Comparison of ENCODE assay signal across 18 cellular contexts in the genomic region with DNA sequence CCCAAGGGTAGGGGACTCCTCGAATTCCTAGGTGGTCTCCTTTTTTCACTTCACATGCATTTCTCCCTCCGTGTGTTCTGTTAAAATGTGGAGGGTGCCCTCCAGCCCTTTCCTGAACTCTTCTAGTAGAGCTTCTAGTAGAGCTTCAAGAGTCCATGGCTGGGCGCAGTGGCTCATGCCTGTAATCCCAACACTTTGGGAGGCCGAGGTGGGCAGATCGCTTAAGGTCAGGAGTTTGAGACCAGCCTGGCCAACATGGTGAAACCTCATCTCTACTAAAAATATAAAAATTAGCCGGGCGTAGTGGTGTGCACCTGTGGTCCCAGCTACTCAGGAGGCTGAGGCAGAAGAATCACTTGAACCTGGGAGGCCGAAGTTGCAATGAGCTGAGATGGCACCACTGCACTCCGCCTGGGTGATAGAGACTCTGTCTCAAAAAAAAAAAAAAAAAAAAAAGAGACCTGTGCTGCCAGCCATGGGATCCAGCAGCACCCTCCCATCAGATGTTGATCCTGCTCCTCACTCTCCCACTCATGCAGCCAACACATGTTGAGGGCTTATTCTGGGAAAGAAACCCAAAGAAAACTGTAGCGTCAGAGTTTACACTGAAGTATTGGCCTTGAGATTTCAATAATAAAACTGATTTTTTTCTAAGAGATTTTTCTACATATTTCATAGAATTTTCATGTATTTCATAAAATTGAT. TPM values are rescaled to one million over a fixed set of nuclear protein-coding genes. Genes with fewer than 3 reads are reported as not detected.
DNase-seq lines count a peak whose midpoint lies in the region; ATAC-seq, FAIRE-seq and TF ChIP-seq lines count a peak whose summit lies in the region.
"Not testable (repeated sequence)": the region's sequence is repeated elsewhere in the genome, so short reads cannot be mapped to it uniquely, and the experiment has no call there.
"Had no signal": no experiment of that assay in that cellular context is flagged by ENCODE, and none has a peak within 500 bp of the region (broad histone marks: within the 10 kb centered on the region; RNA-seq: fewer than 3 reads in every experiment).

No MANE protein-coding gene starts in this region.

- peaks cover 38 to 80% (median 55%) of the 10 kb centered on the region in 4 donors for H3K4me1 Mint-ChIP-seq in CD4-positive, alpha-beta memory T cell
- peaks cover 53% of the 10 kb centered on the region for H3K4me1 Mint-ChIP-seq in T-helper 1 cell treated with Interleukin-12 subunit alpha and Interleukin-12 subunit beta and Interleukin-4 antibody, amounts not matched to agents 30 μg/mL and 1 μg/mL, for 36 hours (ENCODE audit: low read depth)
- peaks cover 62% of the 10 kb centered on the region for H3K4me1 Mint-ChIP-seq in activated CD4-positive, alpha-beta memory T cell treated with anti-CD3 and anti-CD28 coated beads for 36 hours (ENCODE audit: low read depth)
- H3K4me1 Mint-ChIP-seq in activated T-helper 1 cell treated with anti-CD3 and anti-CD28 coated beads, Interleukin-12 subunit alpha, Interleukin-12 subunit beta, Interleukin-2, Interleukin-4 antibody, amounts not matched to agents 30 ng/mL and 10 ng/mL and 1 ng/mL, durations not matched to agents 14 hours and 24 hours and 36 hours (ENCODE audit: low read depth), result peaks cover 70% of the 10 kb centered on the region
- H3K4me1 Mint-ChIP-seq in naive thymus-derived CD8-positive, alpha-beta T cell, result peaks cover 35 to 92% (median 84%) of the 10 kb centered on the region in 4 donors

- ATAC-seq in activated naive CD4-positive, alpha-beta T cell treated with anti-CD3 and anti-CD28 coated beads, Interleukin-2, amount 50 U/mL, for 72 hours; naive thymus-derived CD8-positive, alpha-beta T cell: not testable (repeated sequence)

- not testable (repeated sequence) for DNase-seq in CD4-positive, alpha-beta memory T cell; activated CD4-positive, alpha-beta memory T cell treated with anti-CD3 and anti-CD28 coated beads for 36 hours; activated T-helper 1 cell treated with anti-CD3 and anti-CD28 coated beads, Interleukin-12 subunit alpha, Interleukin-12 subunit beta, Interleukin-2, Interleukin-4 antibody, amounts not matched to agents 30 ng/mL and 10 ng/mL and 1 ng/mL, durations not matched to agents 14 hours and 24 hours and 36 hours (ENCODE audit: low spot score); activated naive CD4-positive, alpha-beta T cell treated with anti-CD3 and anti-CD28 coated beads, Interleukin-2, amount 50 U/mL, for 72 hours (ENCODE audit: low spot score in 2 of 2); H1 (ENCODE audit: low read depth in 1 of 2, low spot score in 2 of 2); naive thymus-derived CD8-positive, alpha-beta T cell
- DNase-seq in thyroid gland, result peak; percentile 68 to 74

- not testable (repeated sequence) for TF ChIP-seq EP300 in H1 (IDR thresholded peaks at IDR 0.05; ENCODE audit: borderline replicate concordance in 1 of 2, low read depth in 2 of 2, low read length in 2 of 2)

- not testable (repeated sequence) for H3K4ac ChIP-seq in H1 (replicated peaks; ENCODE audit: insufficient read length, low read depth, low read length)

- H3K9me3 Mint-ChIP-seq in CD4-positive, alpha-beta memory T cell; T-helper 1 cell treated with Interleukin-12 subunit alpha and Interleukin-12 subunit beta and Interleukin-4 antibody, amounts not matched to agents 30 μg/mL and 1 μg/mL, for 36 hours; activated CD4-positive, alpha-beta memory T cell treated with anti-CD3 and anti-CD28 coated beads for 36 hours; activated T-helper 1 cell treated with anti-CD3 and anti-CD28 coated beads, Interleukin-12 subunit alpha, Interleukin-12 subunit beta, Interleukin-2, Interleukin-4 antibody, amounts not matched to agents 30 ng/mL and 10 ng/mL and 1 ng/mL, durations not matched to agents 14 hours and 24 hours and 36 hours; activated naive CD4-positive, alpha-beta T cell treated with anti-CD3 and anti-CD28 coated beads, Interleukin-2, amount 50 U/mL, for 72 hours; naive thymus-derived CD8-positive, alpha-beta T cell: not testable (repeated sequence)

- H3K4me3 ChIP-seq in CD4-positive, alpha-beta memory T cell (ENCODE audit: low read length in 2 of 2); H1 (ENCODE audit: extremely low read depth in 1 of 4, insufficient read depth in 2 of 4, low read depth in 3 of 4, low read length in 4 of 4); thyroid gland (replicated peaks in 1 of 3): not testable (repeated sequence)

- not testable (repeated sequence) for H2BK120ac ChIP-seq in H1 (replicated peaks; ENCODE audit: low read depth, low read length)

- H3K27ac ChIP-seq in CD4-positive, alpha-beta memory T cell (ENCODE audit: low read depth, low read length); H1 (ENCODE audit: low read depth, low read length): not testable (repeated sequence)
- H3K27ac ChIP-seq in thyroid gland, result peak overlapping the region; percentile 11 to 85 (median 66)

- H2AK5ac ChIP-seq in H1 (ENCODE audit: low read depth, low read length), result not testable (repeated sequence)

- not testable (repeated sequence) for H3K14ac ChIP-seq in H1 (ENCODE audit: insufficient read length)

- not testable (repeated sequence) for H3K23ac ChIP-seq in H1 (ENCODE audit: insufficient read length)

- not testable (repeated sequence) for H2AFZ ChIP-seq in H1 (ENCODE audit: low read length)

- not testable (repeated sequence) for TF ChIP-seq CTCF in H1 (IDR thresholded peaks at IDR 0.05; ENCODE audit: control extremely low read depth in 1 of 3, insufficient read depth in 1 of 3, low read depth in 1 of 3, low read length in 3 of 3); thyroid gland (IDR thresholded peaks at IDR 0.05)

- not testable (repeated sequence) for H2BK12ac ChIP-seq in H1 (ENCODE audit: low read depth, low read length)

- intact Hi-C loops in CD4-positive, alpha-beta memory T cell (cut with micrococcal nuclease); activated CD4-positive, alpha-beta memory T cell treated with anti-CD3 and anti-CD28 coated beads for 36 hours (cut with micrococcal nuclease); activated T-helper 1 cell treated with anti-CD3 and anti-CD28 coated beads, Interleukin-12 subunit alpha, Interleukin-12 subunit beta, Interleukin-2, Interleukin-4 antibody, amounts not matched to agents 30 ng/mL and 10 ng/mL and 1 ng/mL, durations not matched to agents 14 hours and 24 hours and 36 hours (cut with micrococcal nuclease); thyroid gland (cut with DNase I): not testable (repeated sequence)

- not testable (repeated sequence) for H3K79me1 ChIP-seq in H1 (ENCODE audit: low read depth, low read length)

- peak overlapping the region in 4 of 7 donors; percentile 2 to 65 (median 46) for H3K27ac Mint-ChIP-seq in CD4-positive, alpha-beta memory T cell
- H3K27ac Mint-ChIP-seq in T-helper 1 cell treated with Interleukin-12 subunit alpha and Interleukin-12 subunit beta and Interleukin-4 antibody, amounts not matched to agents 30 μg/mL and 1 μg/mL, for 36 hours, result peak overlapping the region; percentile 52
- H3K27ac Mint-ChIP-seq in activated CD4-positive, alpha-beta memory T cell treated with anti-CD3 and anti-CD28 coated beads for 36 hours, result peak overlapping the region; percentile 62
- H3K27ac Mint-ChIP-seq in activated T-helper 1 cell treated with anti-CD3 and anti-CD28 coated beads, Interleukin-12 subunit alpha, Interleukin-12 subunit beta, Interleukin-2, Interleukin-4 antibody, amounts not matched to agents 30 ng/mL and 10 ng/mL and 1 ng/mL, durations not matched to agents 14 hours and 24 hours and 36 hours, result peak overlapping the region; percentile 67
- H3K27ac Mint-ChIP-seq in activated naive CD4-positive, alpha-beta T cell treated with anti-CD3 and anti-CD28 coated beads, Interleukin-2, amount 50 U/mL, for 72 hours, result peak overlapping the region; percentile 96 to 99
- H3K27ac Mint-ChIP-seq in naive thymus-derived CD8-positive, alpha-beta T cell, result peak overlapping the region; percentile 52 to 97 (median 81)

- POLR2A ChIA-PET in CD4-positive, alpha-beta memory T cell (lab: Charles Lee; ENCODE audit: partially characterized antibody), result interaction anchor here (7.1 kb wide), 1 partner anchor 10 kb away, joined by 34 read pairs; the partner anchor contains the start of gene RAB43
- POLR2A ChIA-PET in activated CD4-positive, alpha-beta memory T cell treated with anti-CD3 and anti-CD28 coated beads for 36 hours (lab: Charles Lee), result not testable (repeated sequence)
- POLR2A ChIA-PET in H1 (lab: Charles Lee; ENCODE audit: partially characterized antibody), result interaction anchor here (1.2 to 1.5 kb wide), 3 partner anchors 9 to 11 kb away, joined by 3 to 4 read pairs (median 4); partner anchors contain the start of gene RAB43
- POLR2A ChIA-PET in naive thymus-derived CD8-positive, alpha-beta T cell (lab: Charles Lee), result interaction anchor here (0.6 to 7.2 kb wide), 6 partner anchors 9 to 630 kb away, joined by 3 to 140 read pairs (median 5); partner anchors contain the start of gene RAB43

- H3K36me3 ChIP-seq in CD4-positive, alpha-beta memory T cell (ENCODE audit: insufficient read depth, low read length), result peaks cover 31% of the 10 kb centered on the region
- not testable (repeated sequence) for H3K36me3 ChIP-seq in H1 (ENCODE audit: control insufficient read depth in 2 of 4, insufficient read depth in 4 of 4, low read length in 3 of 4); thyroid gland

- H3K9ac ChIP-seq in H1 (replicated peaks in 1 of 4; ENCODE audit: extremely low read depth in 1 of 4, low read depth in 3 of 4, low read length in 3 of 4), result not testable (repeated sequence)

- TF ChIP-seq POLR2A in H1 (IDR thresholded peaks at IDR 0.05; ENCODE audit: control extremely low read depth in 1 of 2, low read depth in 2 of 2, low read length in 2 of 2); thyroid gland (IDR thresholded peaks at IDR 0.05): not testable (repeated sequence)

- peaks cover 0 to 27% of the 10 kb centered on the region in 2 experiments; a peak in 2 of 4 replicates for H3K79me2 ChIP-seq in H1 (ENCODE audit: control insufficient read depth in 1 of 2, insufficient read depth in 2 of 2, low read length in 2 of 2)

- not testable (repeated sequence) for H3K4me3 Mint-ChIP-seq in CD4-positive, alpha-beta memory T cell; T-helper 1 cell treated with Interleukin-12 subunit alpha and Interleukin-12 subunit beta and Interleukin-4 antibody, amounts not matched to agents 30 μg/mL and 1 μg/mL, for 36 hours; activated CD4-positive, alpha-beta memory T cell treated with anti-CD3 and anti-CD28 coated beads for 36 hours; activated T-helper 1 cell treated with anti-CD3 and anti-CD28 coated beads, Interleukin-12 subunit alpha, Interleukin-12 subunit beta, Interleukin-2, Interleukin-4 antibody, amounts not matched to agents 30 ng/mL and 10 ng/mL and 1 ng/mL, durations not matched to agents 14 hours and 24 hours and 36 hours
- peak overlapping the region in 8 of 10 donors; percentile 22 to 70 (median 51) for H3K4me3 Mint-ChIP-seq in naive thymus-derived CD8-positive, alpha-beta T cell

- not testable (repeated sequence) for H4K20me1 ChIP-seq in H1 (replicated peaks in 1 of 2; ENCODE audit: control insufficient read depth in 1 of 2, insufficient read depth in 2 of 2, low read length in 2 of 2)

- H3K27me3 Mint-ChIP-seq in CD4-positive, alpha-beta memory T cell; T-helper 1 cell treated with Interleukin-12 subunit alpha and Interleukin-12 subunit beta and Interleukin-4 antibody, amounts not matched to agents 30 μg/mL and 1 μg/mL, for 36 hours (ENCODE audit: low read depth); activated CD4-positive, alpha-beta memory T cell treated with anti-CD3 and anti-CD28 coated beads for 36 hours; activated T-helper 1 cell treated with anti-CD3 and anti-CD28 coated beads, Interleukin-12 subunit alpha, Interleukin-12 subunit beta, Interleukin-2, Interleukin-4 antibody, amounts not matched to agents 30 ng/mL and 10 ng/mL and 1 ng/mL, durations not matched to agents 14 hours and 24 hours and 36 hours (ENCODE audit: insufficient read depth); naive thymus-derived CD8-positive, alpha-beta T cell: not testable (repeated sequence)

- H4K91ac ChIP-seq in H1 (replicated peaks; ENCODE audit: insufficient read length, low read length), result not testable (repeated sequence)

- not testable (repeated sequence) for H3K23me2 ChIP-seq in H1 (ENCODE audit: low read depth, low read length)

- H3K4me2 ChIP-seq in H1 (ENCODE audit: insufficient read depth in 1 of 2, low read depth in 2 of 2, low read length in 2 of 2), result not testable (repeated sequence)

- not testable (repeated sequence) for H3K56ac ChIP-seq in H1 (replicated peaks; ENCODE audit: insufficient read length, low read depth, low read length)

- H2BK20ac ChIP-seq in H1 (ENCODE audit: low read length), result not testable (repeated sequence)

- not testable (repeated sequence) for H3K27me3 ChIP-seq in CD4-positive, alpha-beta memory T cell (ENCODE audit: insufficient read depth, low read length); H1 (replicated peaks in 1 of 4; ENCODE audit: control insufficient read depth in 3 of 4, extremely low read depth in 1 of 4, insufficient read depth in 3 of 4, low read length in 3 of 4); thyroid gland

- FAIRE-seq in H1 (lab: Jason Lieb, UNC), result not testable (repeated sequence)

- TF ChIP-seq RAD21 in H1 (IDR thresholded peaks at IDR 0.05 in 1 of 2, conservative IDR thresholded peaks at IDR 0.05 in 1 of 2; ENCODE audit: low read depth in 2 of 2, low read length in 2 of 2), result not testable (repeated sequence)

- H4K8ac ChIP-seq in H1 (ENCODE audit: extremely low read depth, insufficient read depth, low read length), result peak overlapping the region; percentile 12; the same call in 1 of the 2 replicates

- not testable (repeated sequence) for H3K9me3 ChIP-seq in CD4-positive, alpha-beta memory T cell (ENCODE audit: control insufficient read depth in 1 of 2, low read length in 2 of 2); H1 (ENCODE audit: insufficient read depth in 2 of 2, low read depth in 1 of 2, low read length in 1 of 2); thyroid gland

- not testable (repeated sequence) for H2BK15ac ChIP-seq in H1 (ENCODE audit: low read length)

- H3K36me3 Mint-ChIP-seq in CD4-positive, alpha-beta memory T cell, result peaks cover 31 to 56% of the 10 kb centered on the region in 2 donors
- H3K36me3 Mint-ChIP-seq in T-helper 1 cell treated with Interleukin-12 subunit alpha and Interleukin-12 subunit beta and Interleukin-4 antibody, amounts not matched to agents 30 μg/mL and 1 μg/mL, for 36 hours (ENCODE audit: low read depth), result peaks cover 50% of the 10 kb centered on the region
- H3K36me3 Mint-ChIP-seq in activated CD4-positive, alpha-beta memory T cell treated with anti-CD3 and anti-CD28 coated beads for 36 hours, result peaks cover 35% of the 10 kb centered on the region
- H3K36me3 Mint-ChIP-seq in activated T-helper 1 cell treated with anti-CD3 and anti-CD28 coated beads, Interleukin-12 subunit alpha, Interleukin-12 subunit beta, Interleukin-2, Interleukin-4 antibody, amounts not matched to agents 30 ng/mL and 10 ng/mL and 1 ng/mL, durations not matched to agents 14 hours and 24 hours and 36 hours (ENCODE audit: low read depth), result peaks cover 54% of the 10 kb centered on the region
- peaks cover 25 to 62% of the 10 kb centered on the region in 2 donors for H3K36me3 Mint-ChIP-seq in activated naive CD4-positive, alpha-beta T cell treated with anti-CD3 and anti-CD28 coated beads, Interleukin-2, amount 50 U/mL, for 72 hours
- H3K36me3 Mint-ChIP-seq in naive thymus-derived CD8-positive, alpha-beta T cell, result peaks cover 4 to 85% (median 16%) of the 10 kb centered on the region in 3 donors

- CTCF ChIA-PET in CD4-positive, alpha-beta memory T cell (lab: Charles Lee; ENCODE audit: partially characterized antibody), result interaction anchor here (1.4 kb wide), 1 partner anchor 58 kb away, joined by 4 read pairs; no protein-coding TSS in a partner anchor
- CTCF ChIA-PET in activated CD4-positive, alpha-beta memory T cell treated with anti-CD3 and anti-CD28 coated beads for 36 hours (lab: Charles Lee), result not testable (repeated sequence)
- CTCF ChIA-PET in H1 (lab: Charles Lee; ENCODE audit: partially characterized antibody), result interaction anchor here (0.7 kb wide), 1 partner anchor 466 kb away, joined by 3 read pairs; no protein-coding TSS in a partner anchor

- WGBS in H1 (ENCODE audit: extremely low coverage in 1 of 2, insufficient coverage in 1 of 2, insufficient read length in 1 of 2, insufficient replicate concordance in 2 of 2, low coverage in 1 of 2, low lambda C conversion rate in 2 of 2, missing lambda C conversion rate in 1 of 2), 2 experiments, result 92% methylated on average over 10 of the region's 10 CpGs; no CpG with 5 or more reads in 1 of the 2 experiments
- 84% methylated on average over 10 of the region's 10 CpGs for WGBS in thyroid gland, 2 donors

- H2BK5ac ChIP-seq in H1 (ENCODE audit: low read depth, low read length), result not testable (repeated sequence)

- H4K5ac ChIP-seq in H1 (ENCODE audit: insufficient read length, low read depth, low read length), result not testable (repeated sequence)

- H3K18ac ChIP-seq in H1 (ENCODE audit: extremely low read depth, low read length), result not testable (repeated sequence)

- H3K4me1 ChIP-seq in CD4-positive, alpha-beta memory T cell (ENCODE audit: insufficient read depth, low read length), result peaks cover 58% of the 10 kb centered on the region
- not testable (repeated sequence) for H3K4me1 ChIP-seq in H1 (replicated peaks in 1 of 4; ENCODE audit: control insufficient read depth in 3 of 4, insufficient read depth in 4 of 4, low read length in 3 of 4)
- peaks cover 21 to 71% of the 10 kb centered on the region in 2 donors for H3K4me1 ChIP-seq in thyroid gland

RNA-seq across cellular contexts. Expression of gene RAB43, which starts 10.4 kb away (rescaled TPM):
- total RNA-seq in CD4-positive, alpha-beta memory T cell, result 10 to 100 TPM; 64.5 to 68.4 TPM
- 10 to 100 TPM; 11.3 to 16.2 TPM for polyA plus RNA-seq in CD4-positive, alpha-beta memory T cell
- total RNA-seq in activated CD4-positive, alpha-beta memory T cell treated with anti-CD3 and anti-CD28 coated beads for 36 hours, result 10 to 100 TPM; 45.7 to 49.7 TPM
- 46.8 and 47.6 TPM in 2 replicates for total RNA-seq in activated T-helper 1 cell treated with anti-CD3 and anti-CD28 coated beads, Interleukin-12 subunit alpha, Interleukin-12 subunit beta, Interleukin-2, Interleukin-4 antibody, amounts not matched to agents 30 ng/mL and 10 ng/mL and 1 ng/mL, durations not matched to agents 14 hours and 24 hours and 36 hours
- total RNA-seq in activated naive CD4-positive, alpha-beta T cell treated with anti-CD3 and anti-CD28 coated beads, Interleukin-2, amount 50 U/mL, for 72 hours, result 10 to 100 TPM; 57.4 to 64.1 TPM
- total RNA-seq in H1 (2021; fragmentation: NEBNext Ultra II Directional; extraction: Animal tissue kit (Norgen Biotek cat#: 25700)), result 18.7 and 19.4 TPM in 2 replicates
- polyA plus RNA-seq in H1 (2011; rRNA removed), result 13.1 and 18.7 TPM in 2 replicates
- polyA plus RNA-seq in H1 (2011; cell fraction: cytosol; rRNA removed), result 12.7 TPM
- polyA plus RNA-seq in H1 (2011; cell fraction: nucleus; rRNA removed), result 25.4 TPM
- 10.6 to 13.7 TPM (median 13.1 TPM) in 4 replicates for polyA plus RNA-seq in H1 (2012, experiment 1 of 2)
- polyA plus RNA-seq in H1 (2012, experiment 2 of 2), result 14.1 TPM
- 11.8 TPM for polyA plus RNA-seq in H1 (2013, experiment 1 of 2)
- polyA plus RNA-seq in H1 (2013, experiment 2 of 2), result 12.4 TPM
- polyA minus RNA-seq in H1 (2011; rRNA and poly(A)+ RNA removed), result 10.3 and 10.9 TPM in 2 replicates
- polyA minus RNA-seq in H1 (2011; cell fraction: cytosol; rRNA and poly(A)+ RNA removed), result 9.8 TPM
- polyA minus RNA-seq in H1 (2011; cell fraction: nucleus; rRNA and poly(A)+ RNA removed), result 11.4 TPM
- total RNA-seq in naive thymus-derived CD8-positive, alpha-beta T cell, result 100 to 1,000 TPM; 122 to 130 TPM
- 10 to 100 TPM; 15.7 to 43.1 (median 27.5) TPM for polyA plus RNA-seq in naive thymus-derived CD8-positive, alpha-beta T cell
- 10 to 100 TPM; 22.8 to 34.4 (median 26.1) TPM for total RNA-seq in thyroid gland

RNA-seq across cellular contexts. Expression of gene ISY1, which starts 49.6 kb away (rescaled TPM):
- 10 to 100 TPM; 29.5 to 34.3 TPM for total RNA-seq in CD4-positive, alpha-beta memory T cell
- 100 to 1,000 TPM in 1 of 2 donors, 10 to 100 TPM in 1; 98.7 to 104 TPM for polyA plus RNA-seq in CD4-positive, alpha-beta memory T cell
- total RNA-seq in activated CD4-positive, alpha-beta memory T cell treated with anti-CD3 and anti-CD28 coated beads for 36 hours, result 10 to 100 TPM; 60.7 to 61.7 TPM
- total RNA-seq in activated T-helper 1 cell treated with anti-CD3 and anti-CD28 coated beads, Interleukin-12 subunit alpha, Interleukin-12 subunit beta, Interleukin-2, Interleukin-4 antibody, amounts not matched to agents 30 ng/mL and 10 ng/mL and 1 ng/mL, durations not matched to agents 14 hours and 24 hours and 36 hours, result 72.3 and 75.4 TPM in 2 replicates
- 10 to 100 TPM; 69.9 to 84.0 TPM for total RNA-seq in activated naive CD4-positive, alpha-beta T cell treated with anti-CD3 and anti-CD28 coated beads, Interleukin-2, amount 50 U/mL, for 72 hours
- 16.6 and 21.8 TPM in 2 replicates for total RNA-seq in H1 (2021; fragmentation: NEBNext Ultra II Directional; extraction: Animal tissue kit (Norgen Biotek cat#: 25700))
- 27.8 and 38.7 TPM in 2 replicates for polyA plus RNA-seq in H1 (2011; rRNA removed)
- polyA plus RNA-seq in H1 (2011; cell fraction: cytosol; rRNA removed), result 18.8 TPM
- 8.4 TPM for polyA plus RNA-seq in H1 (2011; cell fraction: nucleus; rRNA removed)
- 18.6 to 24.4 TPM (median 21.2 TPM) in 4 replicates for polyA plus RNA-seq in H1 (2012, experiment 1 of 2)
- 7.8 TPM for polyA plus RNA-seq in H1 (2012, experiment 2 of 2)
- polyA plus RNA-seq in H1 (2013, experiment 1 of 2), result 9.6 TPM
- 9.7 TPM for polyA plus RNA-seq in H1 (2013, experiment 2 of 2)
- polyA minus RNA-seq in H1 (2011; rRNA and poly(A)+ RNA removed), result 4.9 and 9.5 TPM in 2 replicates
- 16.7 TPM for polyA minus RNA-seq in H1 (2011; cell fraction: cytosol; rRNA and poly(A)+ RNA removed)
- polyA minus RNA-seq in H1 (2011; cell fraction: nucleus; rRNA and poly(A)+ RNA removed), result 5.3 TPM
- total RNA-seq in naive thymus-derived CD8-positive, alpha-beta T cell, result 10 to 100 TPM; 47.1 to 47.2 TPM
- 100 to 1,000 TPM; 101 to 119 (median 107) TPM for polyA plus RNA-seq in naive thymus-derived CD8-positive, alpha-beta T cell
- 10 to 100 TPM; 15.8 to 31.8 (median 20.2) TPM for total RNA-seq in thyroid gland

RNA-seq across cellular contexts. Expression of gene GP9, which starts 50.6 kb away (rescaled TPM):
- not detected for total RNA-seq in CD4-positive, alpha-beta memory T cell
- polyA plus RNA-seq in CD4-positive, alpha-beta memory T cell, result not detected
- not detected for total RNA-seq in activated CD4-positive, alpha-beta memory T cell treated with anti-CD3 and anti-CD28 coated beads for 36 hours
- total RNA-seq in activated T-helper 1 cell treated with anti-CD3 and anti-CD28 coated beads, Interleukin-12 subunit alpha, Interleukin-12 subunit beta, Interleukin-2, Interleukin-4 antibody, amounts not matched to agents 30 ng/mL and 10 ng/mL and 1 ng/mL, durations not matched to agents 14 hours and 24 hours and 36 hours, result not detected in 2 replicates
- not detected for total RNA-seq in activated naive CD4-positive, alpha-beta T cell treated with anti-CD3 and anti-CD28 coated beads, Interleukin-2, amount 50 U/mL, for 72 hours
- not detected in 2 replicates for total RNA-seq in H1 (2021; fragmentation: NEBNext Ultra II Directional; extraction: Animal tissue kit (Norgen Biotek cat#: 25700))
- polyA plus RNA-seq in H1 (2011; rRNA removed), result not detected in 2 replicates
- polyA plus RNA-seq in H1 (2011; cell fraction: cytosol; rRNA removed), result not detected
- polyA plus RNA-seq in H1 (2011; cell fraction: nucleus; rRNA removed), result not detected
- polyA plus RNA-seq in H1 (2012, experiment 1 of 2), result not detected in 4 replicates
- not detected for polyA plus RNA-seq in H1 (2012, experiment 2 of 2)
- not detected for polyA plus RNA-seq in H1 (2013, experiment 1 of 2)
- polyA plus RNA-seq in H1 (2013, experiment 2 of 2), result not detected
- not detected in 2 replicates for polyA minus RNA-seq in H1 (2011; rRNA and poly(A)+ RNA removed)
- polyA minus RNA-seq in H1 (2011; cell fraction: cytosol; rRNA and poly(A)+ RNA removed), result not detected
- not detected for polyA minus RNA-seq in H1 (2011; cell fraction: nucleus; rRNA and poly(A)+ RNA removed)
- total RNA-seq in naive thymus-derived CD8-positive, alpha-beta T cell, result not detected
- polyA plus RNA-seq in naive thymus-derived CD8-positive, alpha-beta T cell, result not detected
- total RNA-seq in thyroid gland, result not detected
- total RNA-seq: A172, Caco-2, GM12878, GM23248, H9, HepG2, HT1080, NCI-H460, Right ventricle myocardium superior had no signal
- polyA plus RNA-seq: BJ, GM23248, HepG2 had no signal

Comparison
In these comparisons a context has a peak if more than half of its experiments do, and no peak if none do; other contexts are left out.
1. H3K27ac Mint-ChIP-seq: peak in every context shown above with its lines; median percentile 98 in activated naive CD4-positive, alpha-beta T cell treated with anti-CD3 and anti-CD28 coated beads, Interleukin-2, amount 50 U/mL, for 72 hours; 81 in naive thymus-derived CD8-positive, alpha-beta T cell; 67 in activated T-helper 1 cell treated with anti-CD3 and anti-CD28 coated beads, Interleukin-12 subunit alpha, Interleukin-12 subunit beta, Interleukin-2, Interleukin-4 antibody, amounts not matched to agents 30 ng/mL and 10 ng/mL and 1 ng/mL, durations not matched to agents 14 hours and 24 hours and 36 hours; 62 in activated CD4-positive, alpha-beta memory T cell treated with anti-CD3 and anti-CD28 coated beads for 36 hours; 52 in T-helper 1 cell treated with Interleukin-12 subunit alpha and Interleukin-12 subunit beta and Interleukin-4 antibody, amounts not matched to agents 30 μg/mL and 1 μg/mL, for 36 hours; 46 in CD4-positive, alpha-beta memory T cell.